Comparison of ENCODE assay signal across 26 cellular contexts in genomic region chr18:62157843-62158242, GRCh38.
"Had no signal": no experiment of that assay in that cellular context is flagged by ENCODE, and none has a peak within 500 bp of the region (broad histone marks: within the 10 kb centered on the region; RNA-seq: fewer than 3 reads in every experiment).

No MANE protein-coding gene starts in this region.

- H3K4me3 ChIP-seq: adrenal gland, MG63, PC-9, SK-N-MC had no signal

- H3K27ac ChIP-seq: adrenal gland, PC-9, SK-N-MC had no signal

- ATAC-seq: activated CD8-positive, alpha-beta T cell treated with anti-CD3 and anti-CD28 coated beads for 36 hours; activated naive CD4-positive, alpha-beta T cell treated with anti-CD3 and anti-CD28 coated beads, Interleukin-2, amount 50 U/mL, for 72 hours had no signal

- DNase-seq: activated CD4-positive, alpha-beta T cell treated with anti-CD3 and anti-CD28 coated beads, Interleukin-2, amount 10 ng/mL, durations not matched to agents 24 days and 14 days; activated CD4-positive, alpha-beta T cell treated with anti-CD3 and anti-CD28 coated beads, Interleukin-2, amount 50 U/mL, for 4 hours; activated CD8-positive, alpha-beta T cell treated with anti-CD3 and anti-CD28 coated beads for 36 hours; activated gamma-delta T cell; activated naive CD4-positive, alpha-beta T cell treated with anti-CD3 and anti-CD28 coated beads for 36 hours; activated T-cell treated with anti-CD3 and anti-CD28 coated beads, Interleukin-2, amount 50 U/mL, for 24 hours; adrenal gland; anterior cingulate cortex; central memory CD4-positive, alpha-beta T cell; Kasumi-1; MG63; NCI-H1048; NCI-H1105 treated with DMSO at 0.1 percent for 48 hours; NCI-H1436; NCI-H1694; NCI-H1930; NCI-H2081 treated with DMSO at 0.1 percent for 48 hours; NCI-H226; NCI-H446 treated with DMSO at 0.1 percent for 48 hours; NCI-H524 treated with DMSO at 0.1 percent for 48 hours; NK-92 treated with Interleukin-12 subunit alpha and Interleukin-12 subunit beta, amount 100 ng/mL, for 24 hours; PC-9; Right ventricle myocardium superior; T1000 had no signal

- H3K27me3 ChIP-seq: adrenal gland, MG63 had no signal
